Comparison of ENCODE assay signal across 13 cellular contexts in genomic region chr15:22936577-22937472, GRCh38. TPM values are rescaled to one million over a fixed set of nuclear protein-coding genes. Genes with fewer than 3 reads are reported as not detected.
DNase-seq lines count a peak whose midpoint lies in the region; ATAC-seq, FAIRE-seq and TF ChIP-seq lines count a peak whose summit lies in the region.
"Had no signal": no experiment of that assay in that cellular context is flagged by ENCODE, and none has a peak within 500 bp of the region (broad histone marks: within the 10 kb centered on the region; RNA-seq: fewer than 3 reads in every experiment).

No MANE protein-coding gene starts in this region.

- H3K4me1 Mint-ChIP-seq in T-helper 2 cell treated with Interferon-gamma antibody and Interleukin-4, amounts not matched to agents 5 μg/mL and 100 μg/mL, for 36 hours (ENCODE audit: low read depth): peaks cover 7% of the 10 kb centered on the region

- peak overlapping the region; percentile 38; the same call in 1 of the 2 replicates for H3K27ac ChIP-seq in OCI-LY3 (ENCODE audit: low read length)
- no peak overlapping the region for H3K27ac ChIP-seq in esophagus muscularis mucosa (replicated peaks in 1 of 4)

- no peaks in the 10 kb centered on the region for H3K36me3 Mint-ChIP-seq in T-helper 2 cell treated with Interferon-gamma antibody and Interleukin-4, amounts not matched to agents 5 μg/mL and 100 μg/mL, for 36 hours (ENCODE audit: low read depth)

- H3K4me2 ChIP-seq in OCI-LY3 (ENCODE audit: low read length): peak overlapping the region; percentile 72

- H4K20me1 ChIP-seq in OCI-LY3 (ENCODE audit: insufficient read depth, low read length): no peaks in the 10 kb centered on the region

- H3K9me3 ChIP-seq in OCI-LY3 (ENCODE audit: insufficient read depth, low read length) (no peaks in the 10 kb centered on the region), esophagus muscularis mucosa (no peaks in the 10 kb centered on the region)

- no peaks in the 10 kb centered on the region for H3K27me3 ChIP-seq in OCI-LY3 (ENCODE audit: low read depth, low read length)
- H3K27me3 ChIP-seq in esophagus muscularis mucosa: no peaks in the 10 kb centered on the region

- no peaks in the 10 kb centered on the region for H3K79me2 ChIP-seq in OCI-LY3 (ENCODE audit: low read length)

- no peak overlapping the region for H3K27ac Mint-ChIP-seq in T-helper 2 cell treated with Interferon-gamma antibody and Interleukin-4, amounts not matched to agents 5 μg/mL and 100 μg/mL, for 36 hours
- H3K27ac Mint-ChIP-seq: activated naive CD4-positive, alpha-beta T cell treated with anti-CD3 and anti-CD28 coated beads, Interleukin-2, amount 50 U/mL, for 72 hours; effector memory CD8-positive, alpha-beta T cell; HFFc6 had no signal

- no peaks in the 10 kb centered on the region for H3K27me3 Mint-ChIP-seq in T-helper 2 cell treated with Interferon-gamma antibody and Interleukin-4, amounts not matched to agents 5 μg/mL and 100 μg/mL, for 36 hours (ENCODE audit: low read depth)
- H3K27me3 Mint-ChIP-seq: effector memory CD8-positive, alpha-beta T cell had no signal

- H2AFZ ChIP-seq in OCI-LY3 (ENCODE audit: low read depth, low read length): peak overlapping the region; percentile 50

- intact Hi-C loops in esophagus muscularis mucosa (cut with DNase I): no loop called here

- no peak for TF ChIP-seq EP300 in esophagus muscularis mucosa (IDR thresholded peaks at IDR 0.05)

- no peak for FAIRE-seq in GM18507 (lab: Jason Lieb, UNC)

- peaks cover 15% of the 10 kb centered on the region for H3K4me1 ChIP-seq in OCI-LY3 (ENCODE audit: low read length)
- no peaks in the 10 kb centered on the region for H3K4me1 ChIP-seq in esophagus muscularis mucosa

- H3K4me3 Mint-ChIP-seq in T-helper 2 cell treated with Interferon-gamma antibody and Interleukin-4, amounts not matched to agents 5 μg/mL and 100 μg/mL, for 36 hours: no peak overlapping the region
- H3K4me3 Mint-ChIP-seq: effector memory CD8-positive, alpha-beta T cell; HFFc6 had no signal

- no peaks in the 10 kb centered on the region for H3K9me3 Mint-ChIP-seq in T-helper 2 cell treated with Interferon-gamma antibody and Interleukin-4, amounts not matched to agents 5 μg/mL and 100 μg/mL, for 36 hours
- H3K9me3 Mint-ChIP-seq: activated naive CD4-positive, alpha-beta T cell treated with anti-CD3 and anti-CD28 coated beads, Interleukin-2, amount 50 U/mL, for 72 hours; effector memory CD8-positive, alpha-beta T cell; HFFc6 had no signal

- H3K9ac ChIP-seq in OCI-LY3 (ENCODE audit: low read length): peak overlapping the region; percentile 26; the same call in 1 of the 2 replicates

- TF ChIP-seq CTCF in GM20000 (IDR thresholded peaks at IDR 0.05; ENCODE audit: extremely low read depth, missing control alignments) (no peak), OCI-LY3 (IDR thresholded peaks at IDR 0.05; ENCODE audit: low read depth, low read length) (no peak), esophagus muscularis mucosa (IDR thresholded peaks at IDR 0.05) (no peak)

- DNase-seq in GM18507 (ENCODE audit: extremely low spot score, insufficient read length, low read depth): peak; percentile 11
- DNase-seq in GM20000 (ENCODE audit: low spot score): peak; percentile 87
- DNase-seq in DMS153 (lab: John Stamatoyannopoulos, UW): no peak
- DNase-seq in H4 (ENCODE audit: low spot score): no peak
- no peak for DNase-seq in esophagus muscularis mucosa (ENCODE audit: extremely low spot score)
- no peak for DNase-seq in T-helper 2 cell treated with Interferon-gamma antibody and Interleukin-4, amounts not matched to agents 5 μg/mL and 100 μg/mL, for 36 hours (ENCODE audit: low spot score)
- DNase-seq: effector memory CD8-positive, alpha-beta T cell; HFFc6; NCI-H2029 treated with DMSO at 0.1 percent for 48 hours; stimulated activated CD4-positive, alpha-beta T cell treated with anti-CD3 and anti-CD28 coated beads, Interleukin-2, amount 100 ng/mL, for 48 hours had no signal

- TF ChIP-seq POLR2A in esophagus muscularis mucosa (IDR thresholded peaks at IDR 0.05; ENCODE audit: low read depth): no peak

- peak; percentile 98 for ATAC-seq in HG03066 (IDR thresholded peaks at IDR 0.05; ENCODE audit: low read depth, unreplicated experiment)
- ATAC-seq: activated naive CD4-positive, alpha-beta T cell treated with anti-CD3 and anti-CD28 coated beads, Interleukin-2, amount 50 U/mL, for 72 hours; effector memory CD8-positive, alpha-beta T cell had no signal

- WGBS in esophagus muscularis mucosa: 91% methylated on average over 23 of the region's 23 CpGs

- H3K4me3 ChIP-seq in OCI-LY3 (ENCODE audit: low read length) (peak overlapping the region; percentile 71), esophagus muscularis mucosa (no peak overlapping the region)

- H3K36me3 ChIP-seq in OCI-LY3 (replicated peaks; ENCODE audit: low read depth, low read length) (no peaks in the 10 kb centered on the region), esophagus muscularis mucosa (peaks cover 46 to 90% (median 87%) of the 10 kb centered on the region in 4 donors)

RNA-seq across cellular contexts. Expression of gene CYFIP1, which starts 43.3 kb away (rescaled TPM):
- 38.4 and 39.3 TPM in 2 replicates for total RNA-seq in H4 (2014; rRNA removed; shearing (Covaris generic))
- total RNA-seq in esophagus muscularis mucosa: 100 to 1,000 TPM in 2 of 4 donors, 10 to 100 TPM in 2; 86.8 to 131 (median 105) TPM

Comparison
In these comparisons a context has a peak if more than half of its experiments do, and no peak if none do; other contexts are left out.
1. DNase-seq: peak in GM18507 (single experiment) and GM20000 (single experiment); none in DMS153 (single experiment), H4 (single experiment), esophagus muscularis mucosa (single experiment) and T-helper 2 cell treated with Interferon-gamma antibody and Interleukin-4, amounts not matched to agents 5 μg/mL and 100 μg/mL, for 36 hours (single experiment).